Comparison of ENCODE assay signal across 21 cellular contexts in genomic region chr19:16444273-16444597, GRCh38. TPM values are rescaled to one million over a fixed set of nuclear protein-coding genes. Genes with fewer than 3 reads are reported as not detected.
DNase-seq lines count a peak whose midpoint lies in the region; ATAC-seq and TF ChIP-seq lines count a peak whose summit lies in the region.
"Had no signal": no experiment of that assay in that cellular context is flagged by ENCODE, and none has a peak within 500 bp of the region (broad histone marks: within the 10 kb centered on the region; RNA-seq: fewer than 3 reads in every experiment).

No MANE protein-coding gene starts in this region.

- H2AK5ac ChIP-seq in mesendoderm (ENCODE audit: low read length) = no peak overlapping the region

- peak overlapping the region; percentile 60 to 83 (median 72) for H3K27ac Mint-ChIP-seq in CD4-positive, CD25-positive, alpha-beta regulatory T cell
- peak overlapping the region; percentile 32 for H3K27ac Mint-ChIP-seq in activated CD8-positive, alpha-beta T cell treated with anti-CD3 and anti-CD28 coated beads, Interleukin-2, amount 10 ng/mL, durations not matched to agents 7 days and 5 days
- H3K27ac Mint-ChIP-seq in natural killer cell = peak overlapping the region; percentile 96 to 97

- H3K56ac ChIP-seq in mesendoderm (ENCODE audit: low read length) = no peak overlapping the region

- no CpG with 5 or more reads among the region's 2 CpGs for WGBS in mesendoderm (ENCODE audit: extremely low coverage, insufficient coverage, low lambda C conversion rate)

- no peak overlapping the region for H3K27ac ChIP-seq in CD4-positive, CD25-positive, alpha-beta regulatory T cell (ENCODE audit: insufficient read depth, low read length, poor library complexity, severe bottlenecking)
- H3K27ac ChIP-seq in HL-60 (replicated peaks) = peak overlapping the region; percentile 81; the same call in 1 of the 2 replicates
- H3K27ac ChIP-seq in mesendoderm (ENCODE audit: low read depth, low read length) = no peak overlapping the region
- no peak overlapping the region for H3K27ac ChIP-seq in lower lobe of right lung
- H3K27ac ChIP-seq: suprapubic skin had no signal

- no peak overlapping the region for H3K4me3 Mint-ChIP-seq in CD4-positive, CD25-positive, alpha-beta regulatory T cell
- H3K4me3 Mint-ChIP-seq in activated CD8-positive, alpha-beta T cell treated with anti-CD3 and anti-CD28 coated beads, Interleukin-2, amount 10 ng/mL, durations not matched to agents 7 days and 5 days = no peak overlapping the region
- H3K4me3 Mint-ChIP-seq in natural killer cell = peak overlapping the region; percentile 76

- peaks cover 4 to 55% (median 25%) of the 10 kb centered on the region in 4 donors for H3K4me1 Mint-ChIP-seq in CD4-positive, CD25-positive, alpha-beta regulatory T cell
- peaks cover 39% of the 10 kb centered on the region for H3K4me1 Mint-ChIP-seq in activated CD8-positive, alpha-beta T cell treated with anti-CD3 and anti-CD28 coated beads, Interleukin-2, amount 10 ng/mL, durations not matched to agents 7 days and 5 days (ENCODE audit: low read depth)
- H3K4me1 Mint-ChIP-seq in natural killer cell = peaks cover 64 to 72% of the 10 kb centered on the region in 2 donors

- H3K18ac ChIP-seq in mesendoderm (ENCODE audit: low read length) = no peak overlapping the region

- H3K23ac ChIP-seq in mesendoderm (ENCODE audit: low read length) = no peak overlapping the region

- H3K9me3 Mint-ChIP-seq in CD4-positive, CD25-positive, alpha-beta regulatory T cell = no peaks in the 10 kb centered on the region
- H3K9me3 Mint-ChIP-seq in activated CD8-positive, alpha-beta T cell treated with anti-CD3 and anti-CD28 coated beads, Interleukin-2, amount 10 ng/mL, durations not matched to agents 7 days and 5 days (ENCODE audit: insufficient read depth) = no peaks in the 10 kb centered on the region
- H3K9me3 Mint-ChIP-seq in natural killer cell = no peaks in the 10 kb centered on the region

- TF ChIP-seq CTCF in HL-60 (IDR thresholded peaks at IDR 0.05; ENCODE audit: insufficient read depth, low read length) (no peak), natural killer cell (IDR thresholded peaks at IDR 0.05) (no peak), lower lobe of right lung (IDR thresholded peaks at IDR 0.05) (no peak)

- CTCF ChIA-PET in activated CD8-positive, alpha-beta T cell treated with anti-CD3 and anti-CD28 coated beads, Interleukin-2, amount 10 ng/mL, durations not matched to agents 7 days and 5 days (lab: Charles Lee) = interaction anchor here (1.4 kb wide), 1 partner anchor 62 kb away, joined by 3 read pairs; no protein-coding TSS in a partner anchor

- no peak overlapping the region for H3K4me3 ChIP-seq in CD4-positive, CD25-positive, alpha-beta regulatory T cell (ENCODE audit: low read depth, low read length)
- H3K4me3 ChIP-seq in HL-60 (replicated peaks; ENCODE audit: insufficient read depth, low read length) (no peak overlapping the region), mesendoderm (ENCODE audit: low read length) (no peak overlapping the region), lower lobe of right lung (no peak overlapping the region)
- H3K4me3 ChIP-seq: suprapubic skin had no signal

- no peak overlapping the region for H3K4me2 ChIP-seq in mesendoderm (ENCODE audit: low read length)

- H4K5ac ChIP-seq in mesendoderm (ENCODE audit: low read length) = no peak overlapping the region

- H3K4ac ChIP-seq in mesendoderm (ENCODE audit: low read depth, low read length) = no peak overlapping the region

- no peak overlapping the region for H4K8ac ChIP-seq in mesendoderm (ENCODE audit: low read depth, low read length)

- POLR2A ChIA-PET in activated CD8-positive, alpha-beta T cell treated with anti-CD3 and anti-CD28 coated beads, Interleukin-2, amount 10 ng/mL, durations not matched to agents 7 days and 5 days (lab: Charles Lee) = no interaction called here

- H3K9me3 ChIP-seq in CD4-positive, CD25-positive, alpha-beta regulatory T cell (ENCODE audit: control insufficient read depth in 2 of 2, low read length in 2 of 2) = no peaks in the 10 kb centered on the region
- no peaks in the 10 kb centered on the region for H3K9me3 ChIP-seq in lower lobe of right lung
- H3K9me3 ChIP-seq: BE2C, suprapubic skin had no signal

- H3K79me1 ChIP-seq in mesendoderm (ENCODE audit: low read length) = peaks cover 22% of the 10 kb centered on the region

- H3K36me3 ChIP-seq in CD4-positive, CD25-positive, alpha-beta regulatory T cell (ENCODE audit: control insufficient read depth, insufficient read depth, low read length) = peaks cover 20% of the 10 kb centered on the region
- H3K36me3 ChIP-seq in mesendoderm (ENCODE audit: control insufficient read depth, insufficient read depth, low read length) (no peaks in the 10 kb centered on the region), lower lobe of right lung (peaks cover 28% of the 10 kb centered on the region)

- H3K79me2 ChIP-seq in mesendoderm (ENCODE audit: control insufficient read depth, insufficient read depth, low read length) = peaks cover 19% of the 10 kb centered on the region

- peaks cover 12% of the 10 kb centered on the region for H3K4me1 ChIP-seq in CD4-positive, CD25-positive, alpha-beta regulatory T cell (ENCODE audit: control insufficient read depth, insufficient read depth, low read length, poor library complexity, severe bottlenecking)
- peaks cover 4% of the 10 kb centered on the region for H3K4me1 ChIP-seq in mesendoderm (ENCODE audit: control insufficient read depth, low read depth, low read length)
- peaks cover 70% of the 10 kb centered on the region for H3K4me1 ChIP-seq in lower lobe of right lung

- peaks cover 4% of the 10 kb centered on the region for H3K36me3 Mint-ChIP-seq in CD4-positive, CD25-positive, alpha-beta regulatory T cell
- H3K36me3 Mint-ChIP-seq in activated CD8-positive, alpha-beta T cell treated with anti-CD3 and anti-CD28 coated beads, Interleukin-2, amount 10 ng/mL, durations not matched to agents 7 days and 5 days (ENCODE audit: low read depth) = peaks cover 17% of the 10 kb centered on the region
- H3K36me3 Mint-ChIP-seq in natural killer cell = no peaks in the 10 kb centered on the region

- no peak overlapping the region for H2BK5ac ChIP-seq in mesendoderm (ENCODE audit: low read length)

- no peak overlapping the region for H2BK120ac ChIP-seq in mesendoderm (ENCODE audit: low read depth, low read length)

- intact Hi-C loops in natural killer cell (cut with micrococcal nuclease) = no loop called here
- intact Hi-C loops in lower lobe of right lung (cut with DNase I) = no loop called here

- DNase-seq in CD4-positive, CD25-positive, alpha-beta regulatory T cell = no peak
- DNase-seq in HL-60 (ENCODE audit: low read depth in 1 of 2, low spot score in 1 of 2) (no peak), natural killer cell (no peak), mesendoderm (no peak), NCI-H146 (lab: John Stamatoyannopoulos, UW) (no peak), lower lobe of right lung (no peak), NCI-H2196 treated with DMSO at 0.1 percent for 48 hours (lab: John Stamatoyannopoulos, UW; ENCODE audit: unreplicated experiment) (no peak)
- no peak for DNase-seq in activated CD8-positive, alpha-beta T cell treated with anti-CD3 and anti-CD28 coated beads, Interleukin-2, amount 10 ng/mL, durations not matched to agents 7 days and 5 days
- DNase-seq: BE2C; effector CD8-positive, alpha-beta T cell; KBM-7; NCI-H1105 treated with DMSO at 0.1 percent for 48 hours; NCI-H446 treated with DMSO at 0.1 percent for 48 hours; stimulated activated CD4-positive, alpha-beta T cell treated with anti-CD3 and anti-CD28 coated beads, Interleukin-12 subunit alpha, Interleukin-12 subunit beta, amount 100 ng/mL, for 4 hours had no signal

- no peak overlapping the region for H2BK15ac ChIP-seq in mesendoderm (replicated peaks; ENCODE audit: low read depth)

- no peak for ATAC-seq in CD4-positive, CD25-positive, alpha-beta regulatory T cell (ENCODE audit: low read depth in 2 of 2)
- ATAC-seq in activated CD8-positive, alpha-beta T cell treated with anti-CD3 and anti-CD28 coated beads, Interleukin-2, amount 10 ng/mL, durations not matched to agents 7 days and 5 days = no peak
- ATAC-seq in natural killer cell (no peak), lower lobe of right lung (no peak)
- ATAC-seq: Panc1 had no signal

- H3K27me3 ChIP-seq in CD4-positive, CD25-positive, alpha-beta regulatory T cell (ENCODE audit: control insufficient read depth, insufficient read depth, low read length) = no peaks in the 10 kb centered on the region
- H3K27me3 ChIP-seq in HL-60 (ENCODE audit: insufficient read depth, poor library complexity, severe bottlenecking) (no peaks in the 10 kb centered on the region), mesendoderm (ENCODE audit: insufficient read depth, low read length, poor library complexity) (no peaks in the 10 kb centered on the region), lower lobe of right lung (ENCODE audit: low read depth) (no peaks in the 10 kb centered on the region)
- H3K27me3 ChIP-seq: BE2C, suprapubic skin had no signal

- H3K27me3 Mint-ChIP-seq in CD4-positive, CD25-positive, alpha-beta regulatory T cell = no peaks in the 10 kb centered on the region
- no peaks in the 10 kb centered on the region for H3K27me3 Mint-ChIP-seq in activated CD8-positive, alpha-beta T cell treated with anti-CD3 and anti-CD28 coated beads, Interleukin-2, amount 10 ng/mL, durations not matched to agents 7 days and 5 days (ENCODE audit: low read depth)
- no peaks in the 10 kb centered on the region for H3K27me3 Mint-ChIP-seq in natural killer cell (ENCODE audit: low read depth in 2 of 2)
- H3K27me3 Mint-ChIP-seq: brain had no signal

- H3K9ac ChIP-seq in mesendoderm (ENCODE audit: low read length) = no peak overlapping the region

RNA-seq across cellular contexts. Expression of gene EPS15L1, which starts 27.5 kb away (rescaled TPM):
- 47.8 TPM for total RNA-seq in CD4-positive, CD25-positive, alpha-beta regulatory T cell
- 1 to 10 TPM; 8.5 to 9.1 (median 8.8) TPM for polyA plus RNA-seq in CD4-positive, CD25-positive, alpha-beta regulatory T cell
- 10 to 100 TPM; 34.1 to 35.5 TPM for total RNA-seq in activated CD8-positive, alpha-beta T cell treated with anti-CD3 and anti-CD28 coated beads, Interleukin-2, amount 10 ng/mL, durations not matched to agents 7 days and 5 days
- total RNA-seq in natural killer cell = 100 to 1,000 TPM in 1 of 3 donors, 10 to 100 TPM in 2; 92.2 to 120 (median 99.3) TPM
- polyA plus RNA-seq in mesendoderm (2013, experiment 1 of 2) = 13.7 TPM
- 13.6 TPM for polyA plus RNA-seq in mesendoderm (2013, experiment 2 of 2)
- 40.3 TPM for total RNA-seq in lower lobe of right lung

RNA-seq across cellular contexts. Expression of gene CALR3, which starts 51.7 kb away (rescaled TPM):
- not detected for total RNA-seq in CD4-positive, CD25-positive, alpha-beta regulatory T cell
- not detected for polyA plus RNA-seq in CD4-positive, CD25-positive, alpha-beta regulatory T cell
- total RNA-seq in activated CD8-positive, alpha-beta T cell treated with anti-CD3 and anti-CD28 coated beads, Interleukin-2, amount 10 ng/mL, durations not matched to agents 7 days and 5 days = not detected
- not detected for total RNA-seq in natural killer cell
- polyA plus RNA-seq in mesendoderm (2013, experiment 1 of 2) = 0.46 TPM
- polyA plus RNA-seq in mesendoderm (2013, experiment 2 of 2) = 0.46 TPM
- not detected for total RNA-seq in lower lobe of right lung
- total RNA-seq: Daoy; mesenteric fat pad; osteoblast; suprapubic skin; T-helper 1 cell treated with Interleukin-12 subunit alpha and Interleukin-12 subunit beta and Interleukin-4 antibody, amounts not matched to agents 30 ng/mL and 1 ng/mL, for 36 hours had no signal

RNA-seq across cellular contexts. Expression of gene C19orf44, which starts 52.0 kb away (rescaled TPM):
- total RNA-seq in CD4-positive, CD25-positive, alpha-beta regulatory T cell = 1.9 TPM
- 1 to 10 TPM in 2 of 4 donors, under 1 TPM in 1, not detected in 1; 0.76 to 1.6 (median 1.5) TPM for polyA plus RNA-seq in CD4-positive, CD25-positive, alpha-beta regulatory T cell
- total RNA-seq in activated CD8-positive, alpha-beta T cell treated with anti-CD3 and anti-CD28 coated beads, Interleukin-2, amount 10 ng/mL, durations not matched to agents 7 days and 5 days = 1 to 10 TPM; 3.0 to 3.1 TPM
- total RNA-seq in natural killer cell = 1 to 10 TPM; 1.2 to 2.8 (median 1.4) TPM
- polyA plus RNA-seq in mesendoderm (2013, experiment 1 of 2) = 2.4 TPM
- 2.4 TPM for polyA plus RNA-seq in mesendoderm (2013, experiment 2 of 2)
- total RNA-seq in lower lobe of right lung = 6.6 TPM

Comparison
In these comparisons a context has a peak if more than half of its experiments do, and no peak if none do; other contexts are left out.
1. H3K27ac Mint-ChIP-seq: peak in every context shown above with its lines; median percentile 96 in natural killer cell; 72 in CD4-positive, CD25-positive, alpha-beta regulatory T cell; 32 in activated CD8-positive, alpha-beta T cell treated with anti-CD3 and anti-CD28 coated beads, Interleukin-2, amount 10 ng/mL, durations not matched to agents 7 days and 5 days.